In genomic region chr4:25513814-25514213, GRCh38 we compare ENCODE assay signal across 26 cellular contexts.
"Had no signal": no experiment of that assay in that cellular context is flagged by ENCODE, and none has a peak within 500 bp of the region (broad histone marks: within the 10 kb centered on the region; RNA-seq: fewer than 3 reads in every experiment).

No MANE protein-coding gene starts in this region.

- H3K9me3 Mint-ChIP-seq: immature natural killer cell; memory B cell; natural killer cell treated with Interleukin-12 subunit alpha and Interleukin-12 subunit beta and Interleukin-15 and Interleukin-18, amount 100 ng/mL, for 72 hours; stimulated activated memory B cell treated with anti-CD40 and anti-IgM and Interleukin-4, amounts not matched to agents 10 μg/mL and 1 μg/mL and 100 μg/mL, for 72 hours; stimulated activated naive CD8-positive, alpha-beta T cell treated with anti-CD3 and anti-CD28 coated beads, Interleukin-15, amount 100 ng/mL, for 72 hours had no signal

- DNase-seq: hypothalamus; immature natural killer cell; kidney glomerular epithelial cell; left cardiac atrium; midbrain; mucosa of descending colon; naive thymus-derived CD4-positive, alpha-beta T cell; ovary; right lobe of liver; stimulated activated CD4-positive, alpha-beta T cell treated with anti-CD3 and anti-CD28 coated beads, Interleukin-1b, Interleukin-23, amount 100 ng/mL, for 48 hours; stimulated activated CD4-positive, alpha-beta T cell treated with anti-CD3 and anti-CD28 coated beads, Interleukin-2, amount 100 ng/mL, for 48 hours; stimulated activated CD4-positive, alpha-beta T cell treated with anti-CD3 and anti-CD28 coated beads, Interleukin-4, amount 100 ng/mL, for 4 hours; stimulated activated CD8-positive, alpha-beta memory T cell treated with anti-CD3 and anti-CD28 coated beads, Interleukin-4, amount 100 ng/mL, for 48 hours; stimulated activated naive CD4-positive, alpha-beta T cell treated with Interleukin-2 at 50 U/mL for 16 hours; stimulated activated naive CD8-positive, alpha-beta T cell treated with anti-CD3 and anti-CD28 coated beads, Interleukin-15, amount 100 ng/mL, for 72 hours; substantia nigra; transverse colon had no signal

- ATAC-seq: left cardiac atrium; left lobe of liver; mucosa of descending colon; naive thymus-derived CD4-positive, alpha-beta T cell; natural killer cell treated with Interleukin-12 subunit alpha and Interleukin-12 subunit beta and Interleukin-15 and Interleukin-18, amount 100 ng/mL, for 72 hours; right lobe of liver; stimulated activated memory B cell treated with anti-CD40 and anti-IgM and Interleukin-4, amounts not matched to agents 10 μg/mL and 1 μg/mL and 100 μg/mL, for 72 hours; stimulated activated naive CD8-positive, alpha-beta T cell treated with anti-CD3 and anti-CD28 coated beads, Interleukin-15, amount 100 ng/mL, for 72 hours had no signal

- H3K36me3 ChIP-seq: ovary, right atrium auricular region, right lobe of liver, thyroid gland, transverse colon, upper lobe of left lung had no signal

- H3K27me3 ChIP-seq: ovary, right atrium auricular region, right lobe of liver, thyroid gland, transverse colon, upper lobe of left lung had no signal

- H3K27me3 Mint-ChIP-seq: progenitor cell of endocrine pancreas had no signal

- H3K4me3 Mint-ChIP-seq: immature natural killer cell; memory B cell; naive thymus-derived CD4-positive, alpha-beta T cell; natural killer cell treated with Interleukin-12 subunit alpha and Interleukin-12 subunit beta and Interleukin-15 and Interleukin-18, amount 100 ng/mL, for 72 hours; stimulated activated memory B cell treated with anti-CD40 and anti-IgM and Interleukin-4, amounts not matched to agents 10 μg/mL and 1 μg/mL and 100 μg/mL, for 72 hours; stimulated activated naive CD8-positive, alpha-beta T cell treated with anti-CD3 and anti-CD28 coated beads, Interleukin-15, amount 100 ng/mL, for 72 hours had no signal

- H3K27ac ChIP-seq: ovary, right atrium auricular region, right lobe of liver, thyroid gland, transverse colon had no signal

- H3K36me3 Mint-ChIP-seq: immature natural killer cell; memory B cell; naive thymus-derived CD4-positive, alpha-beta T cell; natural killer cell treated with Interleukin-12 subunit alpha and Interleukin-12 subunit beta and Interleukin-15 and Interleukin-18, amount 100 ng/mL, for 72 hours; stimulated activated memory B cell treated with anti-CD40 and anti-IgM and Interleukin-4, amounts not matched to agents 10 μg/mL and 1 μg/mL and 100 μg/mL, for 72 hours had no signal

- H3K4me3 ChIP-seq: mucosa of descending colon, ovary, right atrium auricular region, right lobe of liver, smooth muscle cell, thyroid gland, transverse colon, upper lobe of left lung had no signal

- H3K9me3 ChIP-seq: mucosa of descending colon, ovary, right atrium auricular region, right lobe of liver, thyroid gland, transverse colon, upper lobe of left lung had no signal

- H3K4me1 ChIP-seq: right atrium auricular region, right lobe of liver, thyroid gland, transverse colon had no signal

- H3K27ac Mint-ChIP-seq: immature natural killer cell; memory B cell; naive thymus-derived CD4-positive, alpha-beta T cell; natural killer cell treated with Interleukin-12 subunit alpha and Interleukin-12 subunit beta and Interleukin-15 and Interleukin-18, amount 100 ng/mL, for 72 hours; progenitor cell of endocrine pancreas; stimulated activated memory B cell treated with anti-CD40 and anti-IgM and Interleukin-4, amounts not matched to agents 10 μg/mL and 1 μg/mL and 100 μg/mL, for 72 hours; stimulated activated naive CD8-positive, alpha-beta T cell treated with anti-CD3 and anti-CD28 coated beads, Interleukin-15, amount 100 ng/mL, for 72 hours had no signal

- H3K4me1 Mint-ChIP-seq: immature natural killer cell; memory B cell; naive thymus-derived CD4-positive, alpha-beta T cell; stimulated activated memory B cell treated with anti-CD40 and anti-IgM and Interleukin-4, amounts not matched to agents 10 μg/mL and 1 μg/mL and 100 μg/mL, for 72 hours; stimulated activated naive CD8-positive, alpha-beta T cell treated with anti-CD3 and anti-CD28 coated beads, Interleukin-15, amount 100 ng/mL, for 72 hours had no signal
